ENCODE assay signal across 8 cellular contexts in genomic region chr2:79935771-79936657, GRCh38.
DNase-seq lines count a peak whose midpoint lies in the region; ATAC-seq, FAIRE-seq and TF ChIP-seq lines count a peak whose summit lies in the region.

No MANE protein-coding gene starts in this region.

- no peak overlapping the region for H3K9ac ChIP-seq in astrocyte (ENCODE audit: low read length)

- no peaks in the 10 kb centered on the region for H3K9me3 Mint-ChIP-seq in astrocyte (ENCODE audit: unreplicated experiment)
- H3K9me3 Mint-ChIP-seq in stimulated activated naive CD8-positive, alpha-beta T cell treated with anti-CD3 and anti-CD28 coated beads, Interleukin-15, amount 100 ng/mL, for 72 hours = no peaks in the 10 kb centered on the region

- no peaks in the 10 kb centered on the region for H3K79me2 ChIP-seq in astrocyte (ENCODE audit: insufficient read depth, low read length)

- H3K4me3 Mint-ChIP-seq in astrocyte (ENCODE audit: unreplicated experiment) = peak overlapping the region; percentile 78
- H3K4me3 Mint-ChIP-seq in stimulated activated naive CD8-positive, alpha-beta T cell treated with anti-CD3 and anti-CD28 coated beads, Interleukin-15, amount 100 ng/mL, for 72 hours = no peak overlapping the region

- FAIRE-seq in astrocyte (lab: Jason Lieb, UNC) = peak; percentile 58

- H4K20me1 ChIP-seq in astrocyte (ENCODE audit: insufficient read depth, low read length) = no peaks in the 10 kb centered on the region

- no peaks in the 10 kb centered on the region for H3K4me1 ChIP-seq in astrocyte (ENCODE audit: insufficient read depth, low read length)

- no peak overlapping the region for H2AFZ ChIP-seq in astrocyte (ENCODE audit: low read depth, low read length)

- no peaks in the 10 kb centered on the region for H3K27me3 Mint-ChIP-seq in astrocyte (ENCODE audit: low read depth, unreplicated experiment)
- H3K27me3 Mint-ChIP-seq in stimulated activated naive CD8-positive, alpha-beta T cell treated with anti-CD3 and anti-CD28 coated beads, Interleukin-15, amount 100 ng/mL, for 72 hours = peaks cover 21% of the 10 kb centered on the region

- DNase-seq in C1 segment of cervical spinal cord (lab: John Stamatoyannopoulos, UW) (peak in 9 of 14 donors; percentile 4 to 42 (median 15)), NCI-H524 (lab: John Stamatoyannopoulos, UW) (peak; percentile 35 to 60), astrocyte (ENCODE audit: low read depth) (peak; percentile 40), iPS DF 4.7 (ENCODE audit: extremely low read depth, low spot score) (peak; percentile 53), activated gamma-delta T cell (lab: John Stamatoyannopoulos, UW) (no peak)
- DNase-seq in stimulated activated naive CD8-positive, alpha-beta T cell treated with anti-CD3 and anti-CD28 coated beads, Interleukin-15, amount 100 ng/mL, for 72 hours = peak; percentile 0 to 11

- no peaks in the 10 kb centered on the region for H3K9me3 ChIP-seq in astrocyte (ENCODE audit: insufficient read depth, low read depth, low read length)

- peak; percentile 74 for TF ChIP-seq CTCF in astrocyte (IDR thresholded peaks at IDR 0.05; ENCODE audit: insufficient read depth, low read depth, low read length)

- H3K27me3 ChIP-seq in astrocyte (ENCODE audit: insufficient read depth, low read length) = no peaks in the 10 kb centered on the region

- no peaks in the 10 kb centered on the region for H3K36me3 ChIP-seq in astrocyte (ENCODE audit: insufficient read depth, low read length)

- H3K27ac ChIP-seq in astrocyte (ENCODE audit: low read depth, low read length) = no peak overlapping the region

- peak; percentile 78 for ATAC-seq in GM18511 (IDR thresholded peaks at IDR 0.05; ENCODE audit: unreplicated experiment)
- peak; percentile 81 for ATAC-seq in HG03159 (IDR thresholded peaks at IDR 0.05; ENCODE audit: unreplicated experiment)
- no peak for ATAC-seq in stimulated activated naive CD8-positive, alpha-beta T cell treated with anti-CD3 and anti-CD28 coated beads, Interleukin-15, amount 100 ng/mL, for 72 hours

- no peaks in the 10 kb centered on the region for H3K4me1 Mint-ChIP-seq in astrocyte (ENCODE audit: low read depth, unreplicated experiment)
- peaks cover 6% of the 10 kb centered on the region for H3K4me1 Mint-ChIP-seq in stimulated activated naive CD8-positive, alpha-beta T cell treated with anti-CD3 and anti-CD28 coated beads, Interleukin-15, amount 100 ng/mL, for 72 hours

- no peaks in the 10 kb centered on the region for H3K36me3 Mint-ChIP-seq in astrocyte (ENCODE audit: low read depth, unreplicated experiment)

- H3K4me3 ChIP-seq in astrocyte (ENCODE audit: insufficient read depth, low read depth, low read length) = no peak overlapping the region

- peak overlapping the region; percentile 59 for H3K4me2 ChIP-seq in astrocyte (ENCODE audit: low read length)

- peak overlapping the region; percentile 85 for H3K27ac Mint-ChIP-seq in astrocyte (ENCODE audit: unreplicated experiment)
- H3K27ac Mint-ChIP-seq in stimulated activated naive CD8-positive, alpha-beta T cell treated with anti-CD3 and anti-CD28 coated beads, Interleukin-15, amount 100 ng/mL, for 72 hours = peak overlapping the region in 1 of 2 donors; percentile 58
